ENCODE assay signal across 14 cellular contexts in genomic region chr17:28216528-28216927, GRCh38.
DNase-seq lines count a peak whose midpoint lies in the region; ATAC-seq, FAIRE-seq and TF ChIP-seq lines count a peak whose summit lies in the region.
"Had no signal": no experiment of that assay in that cellular context is flagged by ENCODE, and none has a peak within 500 bp of the region (broad histone marks: within the 10 kb centered on the region; RNA-seq: fewer than 3 reads in every experiment).

No MANE protein-coding gene starts in this region.

- peak; percentile 54 for ATAC-seq in activated T-helper 17 cell treated with anti-CD3 and anti-CD28 coated beads, Interleukin-2, amount 50 U/mL, for 72 hours (replicated peaks)
- ATAC-seq in T-helper 17 cell: no peak
- no peak for ATAC-seq in GM19463 (IDR thresholded peaks at IDR 0.05; ENCODE audit: unreplicated experiment)

- peaks cover 12% of the 10 kb centered on the region for H3K4me1 ChIP-seq in keratinocyte (ENCODE audit: control insufficient read depth, extremely low read depth, insufficient read depth, low read length)

- no peaks in the 10 kb centered on the region for H4K20me1 ChIP-seq in keratinocyte (ENCODE audit: control insufficient read depth, extremely low read depth, insufficient read depth, low read length)

- peak overlapping the region; percentile 24 for H3K4me2 ChIP-seq in keratinocyte (ENCODE audit: control insufficient read depth, extremely low read depth, insufficient read depth, low read depth, low read length)

- no peaks in the 10 kb centered on the region for H3K79me2 ChIP-seq in keratinocyte (ENCODE audit: control insufficient read depth, insufficient read depth, low read length)

- H3K9me1 ChIP-seq in keratinocyte (ENCODE audit: control insufficient read depth, extremely low read depth, insufficient read depth, low read length): no peaks in the 10 kb centered on the region

- no peak for TF ChIP-seq CTCF in keratinocyte (optimal IDR thresholded peaks at IDR 0.05 in 1 of 3, IDR thresholded peaks at IDR 0.05 in 1 of 3, conservative IDR thresholded peaks at IDR 0.05 in 1 of 3; ENCODE audit: extremely low read depth in 1 of 3, insufficient read depth in 2 of 3, low read length in 3 of 3)

- H3K27ac ChIP-seq in keratinocyte (ENCODE audit: control insufficient read depth, insufficient read depth, low read length): no peak overlapping the region

- no peak overlapping the region for H3K4me3 Mint-ChIP-seq in activated T-helper 17 cell treated with anti-CD3 and anti-CD28 coated beads, Interleukin-2, amount 50 U/mL, for 72 hours
- H3K4me3 Mint-ChIP-seq in T-helper 17 cell: no peak overlapping the region
- H3K4me3 Mint-ChIP-seq: activated B cell treated with CpG ODN at 0.5 μM for 24 hours had no signal

- no peaks in the 10 kb centered on the region for H3K36me3 Mint-ChIP-seq in activated T-helper 17 cell treated with anti-CD3 and anti-CD28 coated beads, Interleukin-2, amount 50 U/mL, for 72 hours (ENCODE audit: low read depth)
- H3K36me3 Mint-ChIP-seq in T-helper 17 cell (ENCODE audit: low read depth): no peaks in the 10 kb centered on the region

- H3K9me3 ChIP-seq in keratinocyte (ENCODE audit: control insufficient read depth, low read depth, low read length): no peaks in the 10 kb centered on the region
- no peaks in the 10 kb centered on the region for H3K9me3 ChIP-seq in T-helper 17 cell (ENCODE audit: control insufficient read depth, low read length, poor library complexity, severe bottlenecking)

- H3K36me3 ChIP-seq in keratinocyte (ENCODE audit: control insufficient read depth in 2 of 2, extremely low read depth in 1 of 2, insufficient read depth in 2 of 2, low read length in 2 of 2): no peaks in the 10 kb centered on the region

- peaks cover 5% of the 10 kb centered on the region for H3K4me1 Mint-ChIP-seq in activated T-helper 17 cell treated with anti-CD3 and anti-CD28 coated beads, Interleukin-2, amount 50 U/mL, for 72 hours
- peaks cover 5% of the 10 kb centered on the region for H3K4me1 Mint-ChIP-seq in T-helper 17 cell

- H3K9ac ChIP-seq in keratinocyte (ENCODE audit: control insufficient read depth, extremely low read depth, insufficient read depth, low read length): no peak overlapping the region

- no peak overlapping the region for H3K27ac Mint-ChIP-seq in activated T-helper 17 cell treated with anti-CD3 and anti-CD28 coated beads, Interleukin-2, amount 50 U/mL, for 72 hours
- no peak overlapping the region for H3K27ac Mint-ChIP-seq in T-helper 17 cell
- H3K27ac Mint-ChIP-seq: activated B cell treated with CpG ODN at 0.5 μM for 24 hours had no signal

- H3K27me3 ChIP-seq in keratinocyte (ENCODE audit: control insufficient read depth, extremely low read depth, insufficient read depth, low read length): no peaks in the 10 kb centered on the region

- H3K9me3 Mint-ChIP-seq in activated T-helper 17 cell treated with anti-CD3 and anti-CD28 coated beads, Interleukin-2, amount 50 U/mL, for 72 hours: no peaks in the 10 kb centered on the region
- H3K9me3 Mint-ChIP-seq: activated B cell treated with CpG ODN at 0.5 μM for 24 hours had no signal

- no peaks in the 10 kb centered on the region for H3K27me3 Mint-ChIP-seq in activated T-helper 17 cell treated with anti-CD3 and anti-CD28 coated beads, Interleukin-2, amount 50 U/mL, for 72 hours
- no peaks in the 10 kb centered on the region for H3K27me3 Mint-ChIP-seq in T-helper 17 cell
- H3K27me3 Mint-ChIP-seq: activated B cell treated with CpG ODN at 0.5 μM for 24 hours had no signal

- no peak overlapping the region for H3K4me3 ChIP-seq in keratinocyte (ENCODE audit: control insufficient read depth in 2 of 3, extremely low read depth in 1 of 3, insufficient read depth in 2 of 3, low read depth in 1 of 3, low read length in 3 of 3)

- dilution Hi-C loops in keratinocyte (cut with MboI; ENCODE audit: extremely low pct_ligation_motif_present, low sequenced_read_pairs): no loop called here

- FAIRE-seq in keratinocyte (lab: Jason Lieb, UNC): no peak
- FAIRE-seq: A204.1, colon had no signal

- no peak overlapping the region for H2AFZ ChIP-seq in keratinocyte (ENCODE audit: control insufficient read depth, low read length)

- DNase-seq in NCI-H82 (lab: John Stamatoyannopoulos, UW) (peak; percentile 30), NCI-H82 treated with DMSO at 0.1 percent for 48 hours (lab: John Stamatoyannopoulos, UW; ENCODE audit: unreplicated experiment) (no peak), M059J (ENCODE audit: low read depth) (peak; percentile 61), keratinocyte (ENCODE audit: low read depth, low spot score) (no peak), T-helper 17 cell (no peak), Ammon's horn (ENCODE audit: low spot score) (no peak)
- DNase-seq: activated B cell treated with CpG ODN at 0.5 μM for 24 hours; NCI-H187 treated with DMSO at 0.1 percent for 48 hours; posterior cingulate gyrus; stimulated activated CD4-positive, alpha-beta T cell treated with anti-CD3 and anti-CD28 coated beads, Interleukin-2, amount 100 ng/mL, for 48 hours had no signal

Comparison
In these comparisons a context has a peak if more than half of its experiments do, and no peak if none do; other contexts are left out.
1. DNase-seq: peak in NCI-H82 (single experiment) and M059J (single experiment); none in NCI-H82 treated with DMSO at 0.1 percent for 48 hours (single experiment), keratinocyte (single experiment), T-helper 17 cell (0 of 3) and Ammon's horn (single experiment).